14 cellular contexts compared by ENCODE assay signal in genomic region chr2:9252002-9252357, GRCh38. TPM values are rescaled to one million over a fixed set of nuclear protein-coding genes. Genes with fewer than 3 reads are reported as not detected.
DNase-seq lines count a peak whose midpoint lies in the region; ATAC-seq and TF ChIP-seq lines count a peak whose summit lies in the region.
"Had no signal": no experiment of that assay in that cellular context is flagged by ENCODE, and none has a peak within 500 bp of the region (broad histone marks: within the 10 kb centered on the region; RNA-seq: fewer than 3 reads in every experiment).

No MANE protein-coding gene starts in this region.

- peak overlapping the region; percentile 5 for H3K27ac Mint-ChIP-seq in activated naive CD4-positive, alpha-beta T cell treated with anti-CD3 and anti-CD28 coated beads, Interleukin-2, amount 50 U/mL, for 24 hours
- no peak overlapping the region for H3K27ac Mint-ChIP-seq in activated CD8-positive, alpha-beta memory T cell treated with anti-CD3 and anti-CD28 coated beads, Interleukin-2, amount 10 ng/mL, durations not matched to agents 7 days and 5 days

- no peaks in the 10 kb centered on the region for H3K4me1 Mint-ChIP-seq in activated naive CD4-positive, alpha-beta T cell treated with anti-CD3 and anti-CD28 coated beads, Interleukin-2, amount 50 U/mL, for 24 hours
- H3K4me1 Mint-ChIP-seq in activated CD8-positive, alpha-beta memory T cell treated with anti-CD3 and anti-CD28 coated beads, Interleukin-2, amount 10 ng/mL, durations not matched to agents 7 days and 5 days: no peaks in the 10 kb centered on the region

- no peak for DNase-seq in activated naive CD4-positive, alpha-beta T cell treated with anti-CD3 and anti-CD28 coated beads, Interleukin-2, amount 50 U/mL, for 16 hours
- DNase-seq in caudate nucleus (lab: John Stamatoyannopoulos, UW): no peak
- DNase-seq in lower lobe of right lung: no peak
- DNase-seq in upper lobe of right lung: no peak
- no peak for DNase-seq in medulla oblongata (ENCODE audit: extremely low spot score)
- no peak for DNase-seq in activated CD8-positive, alpha-beta memory T cell treated with anti-CD3 and anti-CD28 coated beads, Interleukin-2, amount 10 ng/mL, durations not matched to agents 7 days and 5 days
- no peak for DNase-seq in A673 (ENCODE audit: low spot score)
- DNase-seq: activated CD4-positive, alpha-beta T cell treated with anti-CD3 and anti-CD28 coated beads, Interleukin-2, amount 50 U/mL, for 48 hours; DMS53; H7; NCI-H1436; NCI-H748 treated with DMSO at 0.1 percent for 48 hours; thyroid gland had no signal

- POLR2A ChIA-PET in A673 (lab: Charles Lee; ENCODE audit: low non-redundant PET): no interaction called here

- intact Hi-C loops in lower lobe of right lung (cut with DNase I): no loop called here
- intact Hi-C loops in upper lobe of right lung (cut with DNase I): no loop called here
- intact Hi-C loops in A673 (cut with micrococcal nuclease; ENCODE audit: unreplicated experiment): no loop called here

- ATAC-seq in lower lobe of right lung (peak in 1 of 2 donors; percentile 8), upper lobe of right lung (peak; percentile 28)
- ATAC-seq in activated CD8-positive, alpha-beta memory T cell treated with anti-CD3 and anti-CD28 coated beads, Interleukin-2, amount 10 ng/mL, durations not matched to agents 7 days and 5 days: no peak

- H3K4me3 ChIP-seq in lower lobe of right lung (no peak overlapping the region), upper lobe of right lung (no peak overlapping the region), A673 (ENCODE audit: low read depth, low read length, poor library complexity, severe bottlenecking) (no peak overlapping the region)
- H3K4me3 ChIP-seq: thyroid gland had no signal

- H3K27me3 ChIP-seq in lower lobe of right lung (ENCODE audit: low read depth) (no peaks in the 10 kb centered on the region), upper lobe of right lung (no peaks in the 10 kb centered on the region), A673 (replicated peaks; ENCODE audit: insufficient read depth, low read depth, low read length, poor library complexity) (no peaks in the 10 kb centered on the region)
- H3K27me3 ChIP-seq: thyroid gland had no signal

- peaks cover 3% of the 10 kb centered on the region for H3K27me3 Mint-ChIP-seq in activated naive CD4-positive, alpha-beta T cell treated with anti-CD3 and anti-CD28 coated beads, Interleukin-2, amount 50 U/mL, for 24 hours
- H3K27me3 Mint-ChIP-seq in activated CD8-positive, alpha-beta memory T cell treated with anti-CD3 and anti-CD28 coated beads, Interleukin-2, amount 10 ng/mL, durations not matched to agents 7 days and 5 days: peaks cover 27% of the 10 kb centered on the region

- TF ChIP-seq CTCF in lower lobe of right lung (IDR thresholded peaks at IDR 0.05): no peak
- no peak for TF ChIP-seq CTCF in upper lobe of right lung (IDR thresholded peaks at IDR 0.05)
- TF ChIP-seq CTCF in A673 (conservative IDR thresholded peaks at IDR 0.05; ENCODE audit: low read depth, low read length): no peak

- H3K36me3 ChIP-seq in lower lobe of right lung (no peaks in the 10 kb centered on the region), upper lobe of right lung (no peaks in the 10 kb centered on the region), A673 (ENCODE audit: insufficient read depth, low read length, poor library complexity, severe bottlenecking) (no peaks in the 10 kb centered on the region)
- H3K36me3 ChIP-seq: thyroid gland had no signal

- no TSS peak for BruUV-seq in A673 (replicated peaks; lab: Mats Ljungman, UMichigan)

- H3K9me3 Mint-ChIP-seq in activated naive CD4-positive, alpha-beta T cell treated with anti-CD3 and anti-CD28 coated beads, Interleukin-2, amount 50 U/mL, for 24 hours: no peaks in the 10 kb centered on the region
- H3K9me3 Mint-ChIP-seq in activated CD8-positive, alpha-beta memory T cell treated with anti-CD3 and anti-CD28 coated beads, Interleukin-2, amount 10 ng/mL, durations not matched to agents 7 days and 5 days (ENCODE audit: low read depth): no peaks in the 10 kb centered on the region

- H3K9me3 ChIP-seq in lower lobe of right lung (no peaks in the 10 kb centered on the region), upper lobe of right lung (no peaks in the 10 kb centered on the region), A673 (ENCODE audit: low read depth, low read length, poor library complexity, severe bottlenecking) (no peaks in the 10 kb centered on the region)
- H3K9me3 ChIP-seq: thyroid gland had no signal

- H3K36me3 Mint-ChIP-seq in activated naive CD4-positive, alpha-beta T cell treated with anti-CD3 and anti-CD28 coated beads, Interleukin-2, amount 50 U/mL, for 24 hours: no peaks in the 10 kb centered on the region
- H3K36me3 Mint-ChIP-seq in activated CD8-positive, alpha-beta memory T cell treated with anti-CD3 and anti-CD28 coated beads, Interleukin-2, amount 10 ng/mL, durations not matched to agents 7 days and 5 days: no peaks in the 10 kb centered on the region

- peak overlapping the region; percentile 67 for H3K27ac ChIP-seq in caudate nucleus (ENCODE audit: low read depth, low read length)
- peak overlapping the region; percentile 1 for H3K27ac ChIP-seq in lower lobe of right lung
- no peak overlapping the region for H3K27ac ChIP-seq in upper lobe of right lung
- no peak overlapping the region for H3K27ac ChIP-seq in A673 (ENCODE audit: low read depth, low read length, poor library complexity, severe bottlenecking)

- H3K4me3 Mint-ChIP-seq in activated naive CD4-positive, alpha-beta T cell treated with anti-CD3 and anti-CD28 coated beads, Interleukin-2, amount 50 U/mL, for 24 hours: no peak overlapping the region
- no peak overlapping the region for H3K4me3 Mint-ChIP-seq in activated CD8-positive, alpha-beta memory T cell treated with anti-CD3 and anti-CD28 coated beads, Interleukin-2, amount 10 ng/mL, durations not matched to agents 7 days and 5 days

- peaks cover 59% of the 10 kb centered on the region for H3K4me1 ChIP-seq in lower lobe of right lung
- H3K4me1 ChIP-seq in upper lobe of right lung: peaks cover 49% of the 10 kb centered on the region
- peaks cover 60% of the 10 kb centered on the region for H3K4me1 ChIP-seq in A673 (ENCODE audit: insufficient read depth, low read length, poor library complexity, severe bottlenecking)

- CTCF ChIA-PET in activated CD8-positive, alpha-beta memory T cell treated with anti-CD3 and anti-CD28 coated beads, Interleukin-2, amount 10 ng/mL, durations not matched to agents 7 days and 5 days (lab: Charles Lee): no interaction called here
- CTCF ChIA-PET in A673 (lab: Charles Lee): interaction anchor here (0.6 kb wide), 1 partner anchor 467 kb away, joined by 5 read pairs; no protein-coding TSS in a partner anchor

RNA-seq across cellular contexts. Expression of gene ASAP2, which starts 45.4 kb away (rescaled TPM):
- total RNA-seq in lower lobe of right lung (24.3 TPM), upper lobe of right lung (30.9 TPM), A673 (2021) (45.1 and 46.8 TPM in 2 replicates)
- total RNA-seq in activated CD8-positive, alpha-beta memory T cell treated with anti-CD3 and anti-CD28 coated beads, Interleukin-2, amount 10 ng/mL, durations not matched to agents 7 days and 5 days: under 1 TPM; 0.33 to 0.44 TPM

Comparison
In these comparisons a context has a peak if more than half of its experiments do, and no peak if none do; other contexts are left out.
1. H3K27ac ChIP-seq: peak in caudate nucleus (single experiment) and lower lobe of right lung (single experiment); none in upper lobe of right lung (single experiment) and A673 (single experiment).
2. RNA of gene ASAP2, which starts 45.4 kb away (total RNA-seq): 45.1 to 46.8 TPM in A673, 30.9 TPM in upper lobe of right lung (single experiment) and 24.3 TPM in lower lobe of right lung (single experiment); 0.33 to 0.44 TPM in activated CD8-positive, alpha-beta memory T cell treated with anti-CD3 and anti-CD28 coated beads, Interleukin-2, amount 10 ng/mL, durations not matched to agents 7 days and 5 days; every median in the first group is over 10 times any median in the second.